In genomic region chr20:33015700-33016580, GRCh38 we compare ENCODE assay signal across 1 cellular context.
TF ChIP-seq lines count a peak whose summit lies in the region.

No MANE protein-coding gene starts in this region.

TF ChIP-seq in IMR-90, 13 proteins besides CTCF, POLR2A, EP300 and RAD21:
- TF ChIP-seq RCOR1 (IDR thresholded peaks at IDR 0.05; ENCODE audit: insufficient replicate concordance, low read length) (no peak), MAFK (IDR thresholded peaks at IDR 0.05; ENCODE audit: low read depth, low read length) (no peak), MAZ (IDR thresholded peaks at IDR 0.05; ENCODE audit: borderline replicate concordance, low read depth, low read length) (no peak), SMC3 (IDR thresholded peaks at IDR 0.05; ENCODE audit: low read depth, low read length) (no peak), RFX5 (IDR thresholded peaks at IDR 0.05; ENCODE audit: low read depth, low read length) (no peak), CEBPB (IDR thresholded peaks at IDR 0.05; ENCODE audit: low read depth, low read length) (no peak), BHLHE40 (IDR thresholded peaks at IDR 0.05; ENCODE audit: low read depth, low read length) (no peak), FOS (IDR thresholded peaks at IDR 0.05; ENCODE audit: low read depth, low read length) (no peak), NFE2L2 (IDR thresholded peaks at IDR 0.05; ENCODE audit: low read depth, low read length) (no peak), CHD1 (IDR thresholded peaks at IDR 0.05; ENCODE audit: low read depth, low read length) (no peak), MXI1 (IDR thresholded peaks at IDR 0.05; ENCODE audit: borderline replicate concordance, low read depth, low read length) (no peak)
- TF ChIP-seq, protein P1, sequence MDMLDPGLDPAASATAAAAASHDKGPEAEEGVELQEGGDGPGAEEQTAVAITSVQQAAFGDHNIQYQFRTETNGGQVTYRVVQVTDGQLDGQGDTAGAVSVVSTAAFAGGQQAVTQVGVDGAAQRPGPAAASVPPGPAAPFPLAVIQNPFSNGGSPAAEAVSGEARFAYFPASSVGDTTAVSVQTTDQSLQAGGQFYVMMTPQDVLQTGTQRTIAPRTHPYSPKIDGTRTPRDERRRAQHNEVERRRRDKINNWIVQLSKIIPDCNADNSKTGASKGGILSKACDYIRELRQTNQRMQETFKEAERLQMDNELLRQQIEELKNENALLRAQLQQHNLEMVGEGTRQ (IDR thresholded peaks at IDR 0.05; ENCODE audit: low read depth, low read length) = no peak
- TF ChIP-seq, protein P2, sequence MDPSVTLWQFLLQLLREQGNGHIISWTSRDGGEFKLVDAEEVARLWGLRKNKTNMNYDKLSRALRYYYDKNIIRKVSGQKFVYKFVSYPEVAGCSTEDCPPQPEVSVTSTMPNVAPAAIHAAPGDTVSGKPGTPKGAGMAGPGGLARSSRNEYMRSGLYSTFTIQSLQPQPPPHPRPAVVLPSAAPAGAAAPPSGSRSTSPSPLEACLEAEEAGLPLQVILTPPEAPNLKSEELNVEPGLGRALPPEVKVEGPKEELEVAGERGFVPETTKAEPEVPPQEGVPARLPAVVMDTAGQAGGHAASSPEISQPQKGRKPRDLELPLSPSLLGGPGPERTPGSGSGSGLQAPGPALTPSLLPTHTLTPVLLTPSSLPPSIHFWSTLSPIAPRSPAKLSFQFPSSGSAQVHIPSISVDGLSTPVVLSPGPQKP (IDR thresholded peaks at IDR 0.05; ENCODE audit: borderline replicate concordance, low read depth, low read length) = no peak
